Comparison of ENCODE assay signal across 1 cellular context in genomic region chr6:3023663-3024483, GRCh38.
A peak's percentile ranks its signal among the peaks of the same experiment; 100 is the strongest.
TF ChIP-seq lines count a peak whose summit lies in the region.

No MANE protein-coding gene starts in this region.

TF ChIP-seq in K562, 482 proteins besides CTCF, POLR2A, EP300 and RAD21 (continued from another document and continues in another):
- TF ChIP-seq ZNF407 (IDR thresholded peaks at IDR 0.05; ENCODE audit: low read depth) (no peak), SNAPC5 (CRISPR knock-in tag; IDR thresholded peaks at IDR 0.05) (no peak), HES1 (IDR thresholded peaks at IDR 0.05; ENCODE audit: low read depth) (0 out of 2 replicates have a peak, but pooled peaks have one; percentile 12), PML (IDR thresholded peaks at IDR 0.05; ENCODE audit: low read length) (peak; percentile 88), TRIM25 (IDR thresholded peaks at IDR 0.05; ENCODE audit: borderline replicate concordance) (peak; percentile 74; the same call in 1 of the 2 replicates), ZBTB9 (CRISPR knock-in tag; IDR thresholded peaks at IDR 0.05) (peak; percentile 78), NFATC3 (IDR thresholded peaks at IDR 0.05) (no peak; the same call in 1 of the 2 replicates), ZFX (CRISPR knock-in tag; IDR thresholded peaks at IDR 0.05) (peak; percentile 54), ZNF830 (CRISPR knock-in tag; IDR thresholded peaks at IDR 0.05) (peak; percentile 15; the same call in 1 of the 2 replicates), EWSR1 (IDR thresholded peaks at IDR 0.05; ENCODE audit: borderline replicate concordance, low read depth, partially characterized antibody) (no peak), NFE2 (IDR thresholded peaks at IDR 0.05; ENCODE audit: low read depth) (peak; percentile 100), ZKSCAN8 (CRISPR knock-in tag; IDR thresholded peaks at IDR 0.05) (0 out of 2 replicates have a peak, but pooled peaks have one; percentile 45), KDM5B (IDR thresholded peaks at IDR 0.05; ENCODE audit: insufficient replicate concordance, low read depth, low read length) (peak; percentile 92), SPI1 (IDR thresholded peaks at IDR 0.05; ENCODE audit: borderline replicate concordance, low read depth, low read length) (peak; percentile 66), RHOXF2B (CRISPR knock-in tag; conservative IDR thresholded peaks at IDR 0.05) (no peak), ZNF232 (CRISPR knock-in tag; IDR thresholded peaks at IDR 0.05) (0 out of 2 replicates have a peak, but pooled peaks have one; percentile 40), SIN3A (IDR thresholded peaks at IDR 0.05; ENCODE audit: borderline replicate concordance in 2 of 2, control insufficient read depth in 1 of 2, low read depth in 2 of 2, low read length in 2 of 2) (peak; percentile 52 to 90; a peak in 2 of 4 replicates), PPARD (CRISPR knock-in tag; IDR thresholded peaks at IDR 0.05) (no peak; the same call in 1 of the 2 replicates), FUS (optimal IDR thresholded peaks at IDR 0.05; ENCODE audit: low read depth, low read length) (no peak), ZNF217 (CRISPR knock-in tag; IDR thresholded peaks at IDR 0.05) (no peak), CEBPZ (IDR thresholded peaks at IDR 0.05; ENCODE audit: borderline replicate concordance, low read depth, low read length) (no peak), KDM4B (IDR thresholded peaks at IDR 0.05; ENCODE audit: borderline replicate concordance in 2 of 2, low read depth in 1 of 2) (peak in 1 of 2 experiments; percentile 87; a peak in 2 of 4 replicates), ATF4 (CRISPR knock-in tag; IDR thresholded peaks at IDR 0.05) (peak; percentile 55; the same call in 1 of the 2 replicates), CBX2 (IDR thresholded peaks at IDR 0.05; ENCODE audit: insufficient read depth, low read length, poor library complexity, severe bottlenecking) (no peak), OTX1 (CRISPR knock-in tag; IDR thresholded peaks at IDR 0.05) (0 out of 2 replicates have a peak, but pooled peaks have one; percentile 70), NUFIP1 (IDR thresholded peaks at IDR 0.05; ENCODE audit: partially characterized antibody) (no peak), C11orf30 (IDR thresholded peaks at IDR 0.05; ENCODE audit: low read depth) (peak; percentile 97), ARNT (IDR thresholded peaks at IDR 0.05) (peak; percentile 61 to 79), ZNF644 (tag; IDR thresholded peaks at IDR 0.05; ENCODE audit: low read depth) (peak; percentile 84; the same call in 1 of the 2 replicates), ZNF707 (CRISPR knock-in tag; conservative IDR thresholded peaks at IDR 0.05) (no peak; the same call in 1 of the 2 replicates), ZBTB34 (CRISPR knock-in tag; IDR thresholded peaks at IDR 0.05) (no peak), SUPT5H (IDR thresholded peaks at IDR 0.05) (peak; percentile 96), BRD4 (IDR thresholded peaks at IDR 0.05) (no peak), ZNF766 (CRISPR knock-in tag; conservative IDR thresholded peaks at IDR 0.05) (no peak), ZBTB33 (CRISPR knock-in tag; IDR thresholded peaks at IDR 0.05) (peak; percentile 90)
